In genomic region chr5:75510836-75511434, GRCh38 we compare ENCODE assay signal across 8 cellular contexts. TPM values are rescaled to one million over a fixed set of nuclear protein-coding genes. Genes with fewer than 3 reads are reported as not detected.
DNase-seq lines count a peak whose midpoint lies in the region; ATAC-seq, FAIRE-seq and TF ChIP-seq lines count a peak whose summit lies in the region.

No MANE protein-coding gene starts in this region.

- peaks cover 36% of the 10 kb centered on the region for H3K4me1 Mint-ChIP-seq in T-helper 17 cell

- H3K9me3 ChIP-seq in T-helper 17 cell (ENCODE audit: control insufficient read depth, low read length, poor library complexity, severe bottlenecking) (no peaks in the 10 kb centered on the region), kidney (ENCODE audit: control insufficient read depth in 1 of 2, low read length in 2 of 2) (no peaks in the 10 kb centered on the region)

- no peaks in the 10 kb centered on the region for H3K36me3 Mint-ChIP-seq in T-helper 17 cell (ENCODE audit: low read depth)

- H3K36me3 ChIP-seq in bronchial epithelial cell (ENCODE audit: control insufficient read depth, insufficient read depth, low read length) (no peaks in the 10 kb centered on the region), kidney (ENCODE audit: control insufficient read depth in 1 of 2, insufficient read depth in 2 of 2, low read length in 2 of 2) (no peaks in the 10 kb centered on the region)

- no peaks in the 10 kb centered on the region for H3K27me3 Mint-ChIP-seq in T-helper 17 cell

- peak overlapping the region; percentile 65 to 77 for H3K9ac ChIP-seq in kidney (ENCODE audit: low read length in 2 of 2)

- intact Hi-C loops in kidney (cut with DNase I) = no loop called here

- ATAC-seq in GM19035 (IDR thresholded peaks at IDR 0.05; ENCODE audit: unreplicated experiment) = peak; percentile 40
- peak; percentile 27 for ATAC-seq in HG03280 (IDR thresholded peaks at IDR 0.05; ENCODE audit: unreplicated experiment)
- ATAC-seq in T-helper 17 cell = peak; percentile 57

- no peaks in the 10 kb centered on the region for H3K27me3 ChIP-seq in bronchial epithelial cell (ENCODE audit: control insufficient read depth, insufficient read depth, low read length)

- TF ChIP-seq CTCF in bronchial epithelial cell (IDR thresholded peaks at IDR 0.05; ENCODE audit: insufficient read depth, low read length, severe bottlenecking) = no peak
- TF ChIP-seq CTCF in kidney (IDR thresholded peaks at IDR 0.05; ENCODE audit: borderline replicate concordance, extremely low read depth, insufficient read depth) = no peak

- DNase-seq in ACHN = peak; percentile 39
- DNase-seq in T-helper 17 cell = peak; percentile 30 to 44 (median 35)
- DNase-seq in bronchial epithelial cell (ENCODE audit: low read depth) = no peak
- peak; percentile 89 for DNase-seq in kidney
- peak; percentile 45 for DNase-seq in stimulated activated CD4-positive, alpha-beta T cell treated with anti-CD3 and anti-CD28 coated beads, Interleukin-15, amount 100 ng/mL, for 24 hours
- no peak for DNase-seq in H4 (ENCODE audit: low spot score)

- peak overlapping the region; percentile 93 for H3K4me3 Mint-ChIP-seq in T-helper 17 cell

- peak overlapping the region; percentile 75 for H3K4me3 ChIP-seq in bronchial epithelial cell (ENCODE audit: low read depth, low read length)
- peak overlapping the region; percentile 72 to 83 for H3K4me3 ChIP-seq in kidney (ENCODE audit: low read length in 2 of 2)

- H3K4me1 ChIP-seq in kidney (ENCODE audit: control insufficient read depth in 1 of 2, insufficient read depth in 1 of 2, low read depth in 1 of 2, low read length in 2 of 2) = peaks cover 5 to 8% of the 10 kb centered on the region in 2 donors

- no peak for FAIRE-seq in bronchial epithelial cell (lab: Jason Lieb, UNC)
- FAIRE-seq in kidney (lab: Jason Lieb, UNC) = no peak

- in situ Hi-C loops in ACHN (cut with HindIII; ENCODE audit: low pct_ligation_motif_present, low pct_unique_long_range_greater_than_20kb, low sequenced_read_pairs) = no loop called here

- H3K27ac ChIP-seq in kidney (ENCODE audit: low read depth in 2 of 2, low read length in 2 of 2) = peak overlapping the region; percentile 93

- peak overlapping the region; percentile 89 for H3K27ac Mint-ChIP-seq in T-helper 17 cell

RNA-seq across cellular contexts. Expression of gene CERT1, which starts 0.5 kb away (rescaled TPM):
- 10 to 100 TPM; 29.9 to 37.2 TPM for total RNA-seq in T-helper 17 cell
- 20.5 and 25.3 TPM in 2 replicates for total RNA-seq in bronchial epithelial cell
- 50.1 TPM for total RNA-seq in kidney
- 14.5 TPM for polyA plus RNA-seq in kidney (ENCODE audit: insufficient read depth, low read depth, low replicate concordance)
- total RNA-seq in H4 (2014; rRNA removed; shearing (Covaris generic)) = 4.1 and 12.5 TPM in 2 replicates

RNA-seq across cellular contexts. Expression of gene POLK, which starts 0.8 kb away (rescaled TPM):
- total RNA-seq in T-helper 17 cell (10 to 100 TPM; 18.8 to 23.4 TPM), bronchial epithelial cell (22.4 and 23.8 TPM in 2 replicates), kidney (38.5 TPM)
- 6.6 TPM for polyA plus RNA-seq in kidney (ENCODE audit: insufficient read depth, low read depth, low replicate concordance)
- total RNA-seq in H4 (2014; rRNA removed; shearing (Covaris generic)) = 9.1 and 11.8 TPM in 2 replicates

Comparison
In these comparisons a context has a peak if more than half of its experiments do, and no peak if none do; other contexts are left out.
1. DNase-seq: peak in ACHN (single experiment), T-helper 17 cell (3 of 3), kidney (single experiment) and stimulated activated CD4-positive, alpha-beta T cell treated with anti-CD3 and anti-CD28 coated beads, Interleukin-15, amount 100 ng/mL, for 24 hours (single experiment); none in bronchial epithelial cell (single experiment) and H4 (single experiment).
2. Peak in every context shown above with its lines, with median percentiles within 50 percentile points of each other: ATAC-seq.